ENCODE assay signal across 8 cellular contexts in the genomic region with DNA sequence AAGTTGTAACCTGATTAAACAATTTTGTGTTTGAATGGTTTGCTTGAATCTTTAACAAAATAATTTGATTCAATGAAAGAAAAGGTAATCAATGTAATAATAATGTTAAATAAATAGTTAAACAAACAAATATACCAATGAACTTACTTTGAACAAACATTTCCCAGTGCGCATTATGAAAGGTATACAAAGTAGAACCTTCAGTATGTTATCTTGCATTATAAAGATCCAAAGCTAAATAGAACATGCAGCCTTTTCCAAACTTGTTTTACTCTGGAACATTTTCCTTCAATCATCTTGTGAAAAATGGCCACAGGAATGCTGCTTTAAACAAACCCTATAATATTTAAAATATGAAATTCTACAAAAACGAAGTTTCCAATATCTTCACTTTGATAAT.
"Had no signal": no experiment of that assay in that cellular context is flagged by ENCODE, and none has a peak within 500 bp of the region (broad histone marks: within the 10 kb centered on the region; RNA-seq: fewer than 3 reads in every experiment).

No MANE protein-coding gene starts in this region.

- H3K4me3 Mint-ChIP-seq: HFFc6 had no signal

- H3K9me3 ChIP-seq: HAP-1 had no signal

- H3K9me3 Mint-ChIP-seq: HFFc6 had no signal

- DNase-seq: GOT3, H7, HFFc6, IMR-90, KG1 had no signal

- H3K9ac ChIP-seq: GM23248 had no signal

- H3K27ac Mint-ChIP-seq: HFFc6 had no signal

- H3K27ac ChIP-seq: GM23248 had no signal

- H3K36me3 ChIP-seq: HAP-1 had no signal

- H3K4me3 ChIP-seq: GM23248, HAP-1, K562 had no signal
